In the genomic region with DNA sequence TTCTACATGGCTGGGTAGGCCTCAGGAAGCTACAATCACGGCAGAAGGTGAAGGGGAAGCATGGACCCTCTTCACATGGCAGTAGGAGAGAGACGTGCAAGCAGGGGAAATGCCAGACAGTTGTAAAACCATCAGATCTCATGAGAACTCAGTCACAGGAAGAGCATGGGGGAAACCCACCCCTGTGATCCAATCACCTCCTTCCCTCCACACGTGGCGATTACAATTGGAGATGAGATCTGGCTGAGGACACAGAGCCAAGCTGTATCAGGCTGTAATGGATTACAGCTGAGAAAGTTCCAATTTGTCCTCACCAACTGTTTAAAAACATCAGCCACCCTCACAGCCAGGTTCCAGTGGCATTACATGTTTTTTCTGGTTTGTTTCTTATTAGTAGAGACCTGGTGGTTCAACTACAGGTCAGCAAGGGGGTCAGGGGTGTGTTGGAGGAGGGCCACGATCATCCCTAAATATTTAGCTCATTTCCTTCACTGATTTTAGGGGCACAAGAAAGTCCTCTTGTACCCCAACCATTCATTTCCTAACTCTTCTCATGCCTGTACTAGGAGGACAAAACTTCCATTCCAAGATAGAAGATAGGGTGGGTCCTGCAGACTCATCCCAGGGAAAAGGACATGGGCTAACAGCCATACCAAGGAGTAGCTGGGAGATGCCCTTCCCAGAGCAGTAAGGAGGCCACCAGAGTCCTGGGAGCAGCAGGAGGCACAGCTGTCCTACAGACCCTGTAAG, we compare ENCODE assay signal across 17 cellular contexts. TPM values are rescaled to one million over a fixed set of nuclear protein-coding genes. Genes with fewer than 3 reads are reported as not detected.
A peak's percentile ranks its signal among the peaks of the same experiment; 100 is the strongest.
DNase-seq lines count a peak whose midpoint lies in the region; ATAC-seq and TF ChIP-seq lines count a peak whose summit lies in the region.
"Had no signal": no experiment of that assay in that cellular context is flagged by ENCODE, and none has a peak within 500 bp of the region (broad histone marks: within the 10 kb centered on the region; RNA-seq: fewer than 3 reads in every experiment).

No MANE protein-coding gene starts in this region.

- no peak overlapping the region for H3K4me3 Mint-ChIP-seq in CD4-positive, alpha-beta memory T cell
- H3K4me3 Mint-ChIP-seq: activated CD8-positive, alpha-beta T cell treated with anti-CD3 and anti-CD28 coated beads, Interleukin-2, amount 10 ng/mL, durations not matched to agents 7 days and 5 days had no signal

- ATAC-seq in psoas muscle (peak in 3 of 4 donors; percentile 11 to 23 (median 15)), HG02970 (IDR thresholded peaks at IDR 0.05; ENCODE audit: low FRiP score, unreplicated experiment) (no peak)
- ATAC-seq: activated CD8-positive, alpha-beta T cell treated with anti-CD3 and anti-CD28 coated beads, Interleukin-2, amount 10 ng/mL, durations not matched to agents 7 days and 5 days had no signal

- H3K4me1 ChIP-seq in psoas muscle, result peaks cover 13% of the 10 kb centered on the region
- H3K4me1 ChIP-seq in CD4-positive, alpha-beta memory T cell (ENCODE audit: insufficient read depth, low read length), result no peaks in the 10 kb centered on the region

- no peaks in the 10 kb centered on the region for H3K27me3 Mint-ChIP-seq in CD4-positive, alpha-beta memory T cell

- WGBS in psoas muscle, 3 donors, result 65 to 71% (median 66%) methylated on average over 5 of the region's 5 CpGs

- no peak overlapping the region for H3K9ac ChIP-seq in SK-N-MC (ENCODE audit: insufficient read length)

- DNase-seq in GM12865 (ENCODE audit: low read depth) (peak; percentile 7), SK-N-MC (ENCODE audit: low read depth, low spot score) (no peak), fibroblast of gingiva (ENCODE audit: low read depth) (peak; percentile 53), psoas muscle (no peak), NCI-H2029 (lab: John Stamatoyannopoulos, UW) (no peak), NCI-H1105 (lab: John Stamatoyannopoulos, UW) (no peak)
- no peak for DNase-seq in CD4-positive, alpha-beta memory T cell
- DNase-seq: activated CD8-positive, alpha-beta T cell treated with anti-CD3 and anti-CD28 coated beads, Interleukin-2, amount 10 ng/mL, durations not matched to agents 7 days and 5 days; amniotic stem cell; BE2C; DMS153; dorsolateral prefrontal cortex; hypothalamus; NCI-H2029 treated with DMSO at 0.1 percent for 48 hours; NCI-H526; WERI-Rb-1 had no signal

- H3K4me3 ChIP-seq in GM12865 (ENCODE audit: low read depth, low read length) (no peak overlapping the region), SK-N-MC (no peak overlapping the region), psoas muscle (no peak overlapping the region)
- no peak overlapping the region for H3K4me3 ChIP-seq in CD4-positive, alpha-beta memory T cell (ENCODE audit: low read length in 2 of 2)
- H3K4me3 ChIP-seq: dorsolateral prefrontal cortex had no signal

- intact Hi-C loops in psoas muscle (cut with DNase I), result no loop called here
- intact Hi-C loops in CD4-positive, alpha-beta memory T cell (cut with micrococcal nuclease), result no loop called here

- peaks cover 27 to 34% of the 10 kb centered on the region in 2 donors for H3K36me3 Mint-ChIP-seq in CD4-positive, alpha-beta memory T cell

- H3K36me3 ChIP-seq in SK-N-MC (ENCODE audit: insufficient read depth, low read length) (peaks cover 35% of the 10 kb centered on the region), psoas muscle (ENCODE audit: insufficient read depth in 1 of 2, low read depth in 1 of 2) (peaks cover 9 to 37% of the 10 kb centered on the region in 2 donors)
- H3K36me3 ChIP-seq in CD4-positive, alpha-beta memory T cell (ENCODE audit: insufficient read depth, low read length), result peaks cover 12% of the 10 kb centered on the region
- H3K36me3 ChIP-seq: WERI-Rb-1 had no signal

- H3K27me3 ChIP-seq in psoas muscle (ENCODE audit: insufficient read depth in 3 of 3, low read length in 2 of 3), result no peaks in the 10 kb centered on the region
- H3K27me3 ChIP-seq in CD4-positive, alpha-beta memory T cell (ENCODE audit: insufficient read depth, low read length), result no peaks in the 10 kb centered on the region
- H3K27me3 ChIP-seq: BE2C had no signal

- POLR2A ChIA-PET in CD4-positive, alpha-beta memory T cell (lab: Charles Lee; ENCODE audit: partially characterized antibody), result no interaction called here

- CTCF ChIA-PET in CD4-positive, alpha-beta memory T cell (lab: Charles Lee; ENCODE audit: partially characterized antibody), result interaction anchor here (1.1 to 2.4 kb wide), 3 partner anchors 9 to 589 kb away, joined by 3 to 7 read pairs (median 4); no protein-coding TSS in a partner anchor

- H3K27ac ChIP-seq in SK-N-MC (peak overlapping the region; percentile 35), psoas muscle (no peak overlapping the region)
- H3K27ac ChIP-seq in CD4-positive, alpha-beta memory T cell (ENCODE audit: low read depth, low read length), result no peak overlapping the region
- H3K27ac ChIP-seq: WERI-Rb-1 had no signal

- H3K9me3 Mint-ChIP-seq in CD4-positive, alpha-beta memory T cell, result no peaks in the 10 kb centered on the region

- no peaks in the 10 kb centered on the region for H3K4me1 Mint-ChIP-seq in CD4-positive, alpha-beta memory T cell

- H3K9me3 ChIP-seq in SK-N-MC (ENCODE audit: low read depth, low read length) (no peaks in the 10 kb centered on the region), psoas muscle (no peaks in the 10 kb centered on the region)
- no peaks in the 10 kb centered on the region for H3K9me3 ChIP-seq in CD4-positive, alpha-beta memory T cell (ENCODE audit: control insufficient read depth in 1 of 2, low read length in 2 of 2)
- H3K9me3 ChIP-seq: BE2C had no signal

- TF ChIP-seq CTCF in GM12865 (IDR thresholded peaks at IDR 0.05; ENCODE audit: insufficient read depth, low read depth, low read length, missing control alignments), result no peak
- no peak for TF ChIP-seq CTCF in psoas muscle (IDR thresholded peaks at IDR 0.05)

- peak overlapping the region in 1 of 7 donors; percentile 80 for H3K27ac Mint-ChIP-seq in CD4-positive, alpha-beta memory T cell
- H3K27ac Mint-ChIP-seq: activated CD8-positive, alpha-beta T cell treated with anti-CD3 and anti-CD28 coated beads, Interleukin-2, amount 10 ng/mL, durations not matched to agents 7 days and 5 days had no signal

RNA-seq across cellular contexts. Expression of a gene that starts 54.4 kb away (rescaled TPM):
- total RNA-seq in psoas muscle, result 100 to 1,000 TPM; 140 to 522 (median 378) TPM
- polyA plus RNA-seq in psoas muscle, result 1,000 to 10,000 TPM in 1 of 3 donors, 100 to 1,000 TPM in 2; 320 to 2,117 (median 350) TPM
- 100 to 1,000 TPM; 148 to 160 TPM for total RNA-seq in CD4-positive, alpha-beta memory T cell
- 100 to 1,000 TPM; 561 to 682 TPM for polyA plus RNA-seq in CD4-positive, alpha-beta memory T cell

Comparison
In these comparisons a context has a peak if more than half of its experiments do, and no peak if none do; other contexts are left out.
1. DNase-seq: peak in GM12865 (single experiment) and fibroblast of gingiva (single experiment); none in SK-N-MC (single experiment), psoas muscle (0 of 2), CD4-positive, alpha-beta memory T cell (0 of 5), NCI-H2029 (single experiment) and NCI-H1105 (single experiment).